9 cellular contexts compared by ENCODE assay signal in the genomic region with DNA sequence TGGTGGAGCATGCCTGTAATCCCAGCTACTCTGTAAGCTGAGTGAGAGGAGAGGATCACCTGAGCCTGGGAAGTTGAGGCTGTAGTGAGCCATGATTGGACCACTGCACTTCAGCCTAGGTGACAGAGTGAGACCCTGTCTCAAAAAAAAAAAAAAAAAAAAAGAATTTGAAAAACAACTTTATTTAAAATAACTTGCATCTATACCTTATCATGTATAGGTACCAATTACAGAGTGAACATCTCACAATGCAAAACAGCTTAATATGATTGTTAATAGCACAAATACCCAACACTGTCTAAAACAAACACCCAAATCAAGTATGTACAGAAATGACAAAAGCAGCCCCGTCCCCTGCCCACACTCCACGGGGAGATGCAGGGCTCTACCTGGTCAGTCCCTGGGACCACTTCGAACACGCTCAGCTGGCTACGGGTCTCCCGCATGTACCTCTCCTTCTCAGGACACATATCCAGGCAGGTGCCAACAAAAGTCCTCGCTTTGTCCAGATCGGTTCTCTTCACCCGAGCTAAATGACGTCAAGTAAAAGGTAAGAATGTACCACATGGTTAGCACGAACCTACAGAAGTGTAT.
"Had no signal": no experiment of that assay in that cellular context is flagged by ENCODE, and none has a peak within 500 bp of the region (broad histone marks: within the 10 kb centered on the region; RNA-seq: fewer than 3 reads in every experiment).

No MANE protein-coding gene starts in this region.

- H3K4me2 ChIP-seq: KMS-11 had no signal

- FAIRE-seq: HTR-8/SVneo had no signal

- H3K9ac ChIP-seq: GM23248, KMS-11 had no signal

- H3K9me3 Mint-ChIP-seq: H9, HFFc6 had no signal

- H3K27ac Mint-ChIP-seq: H9, HFFc6 had no signal

- H3K4me3 Mint-ChIP-seq: H9, HFFc6 had no signal

- H3K4me3 ChIP-seq: GM23248 had no signal

- H3K4me1 Mint-ChIP-seq: H9 had no signal

- H3K27ac ChIP-seq: GM23248, KMS-11 had no signal

- DNase-seq: GM23248, GOT3, H9, HCEC 1CT, HFFc6, IMR-90, KBM-7 had no signal

- H2AFZ ChIP-seq: GM23248 had no signal
